Comparison of ENCODE assay signal across 22 cellular contexts in the genomic region with DNA sequence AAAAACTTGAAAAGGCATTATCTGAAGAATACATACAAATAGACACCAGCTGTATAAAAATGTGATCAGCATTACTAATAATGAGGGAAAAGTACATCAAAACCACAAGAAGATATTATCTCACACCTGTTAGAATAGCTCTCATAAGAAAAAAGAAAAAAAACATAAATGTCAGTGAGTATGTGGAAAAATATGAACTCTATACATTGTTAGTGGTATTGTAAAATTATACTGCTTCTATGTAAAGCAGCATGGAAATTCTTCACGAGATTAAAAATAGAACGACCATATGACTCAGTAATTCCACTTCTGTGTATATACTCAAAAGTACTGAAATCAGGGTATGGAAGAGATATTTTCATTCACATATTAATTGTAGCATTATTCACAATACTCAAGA.
DNase-seq lines count a peak whose midpoint lies in the region; ATAC-seq lines count a peak whose summit lies in the region.
"Had no signal": no experiment of that assay in that cellular context is flagged by ENCODE, and none has a peak within 500 bp of the region (broad histone marks: within the 10 kb centered on the region; RNA-seq: fewer than 3 reads in every experiment).

No MANE protein-coding gene starts in this region.

- H3K9me3 Mint-ChIP-seq in activated naive CD8-positive, alpha-beta T cell (ENCODE audit: low read depth) = peaks cover 11% of the 10 kb centered on the region
- peaks cover 8% of the 10 kb centered on the region for H3K9me3 Mint-ChIP-seq in activated naive CD8-positive, alpha-beta T cell treated with anti-CD3 and anti-CD28 coated beads for 36 hours
- H3K9me3 Mint-ChIP-seq in activated naive CD8-positive, alpha-beta T cell treated with anti-CD3 and anti-CD28 coated beads, Interleukin-2, amount 50 U/mL, for 24 hours = peaks cover 10% of the 10 kb centered on the region

- no peak overlapping the region for H3K4me3 Mint-ChIP-seq in activated naive CD8-positive, alpha-beta T cell
- H3K4me3 Mint-ChIP-seq in activated naive CD8-positive, alpha-beta T cell treated with anti-CD3 and anti-CD28 coated beads for 36 hours = no peak overlapping the region
- H3K4me3 Mint-ChIP-seq in activated naive CD8-positive, alpha-beta T cell treated with anti-CD3 and anti-CD28 coated beads, Interleukin-2, amount 50 U/mL, for 24 hours = no peak overlapping the region
- H3K4me3 Mint-ChIP-seq: CD14-positive monocyte; CD4-positive, alpha-beta memory T cell; CD4-positive, CD25-positive, alpha-beta regulatory T cell; CD8-positive, alpha-beta memory T cell had no signal

- H3K36me3 Mint-ChIP-seq in activated naive CD8-positive, alpha-beta T cell = no peaks in the 10 kb centered on the region
- H3K36me3 Mint-ChIP-seq in activated naive CD8-positive, alpha-beta T cell treated with anti-CD3 and anti-CD28 coated beads for 36 hours = no peaks in the 10 kb centered on the region
- no peaks in the 10 kb centered on the region for H3K36me3 Mint-ChIP-seq in activated naive CD8-positive, alpha-beta T cell treated with anti-CD3 and anti-CD28 coated beads, Interleukin-2, amount 50 U/mL, for 24 hours (ENCODE audit: low read depth)
- H3K36me3 Mint-ChIP-seq: CD14-positive monocyte; CD4-positive, alpha-beta memory T cell; CD4-positive, CD25-positive, alpha-beta regulatory T cell; CD8-positive, alpha-beta memory T cell had no signal

- peaks cover 5% of the 10 kb centered on the region for H3K4me1 Mint-ChIP-seq in activated naive CD8-positive, alpha-beta T cell (ENCODE audit: low read depth)
- H3K4me1 Mint-ChIP-seq in activated naive CD8-positive, alpha-beta T cell treated with anti-CD3 and anti-CD28 coated beads for 36 hours = peaks cover 2% of the 10 kb centered on the region
- peaks cover 3% of the 10 kb centered on the region for H3K4me1 Mint-ChIP-seq in activated naive CD8-positive, alpha-beta T cell treated with anti-CD3 and anti-CD28 coated beads, Interleukin-2, amount 50 U/mL, for 24 hours
- H3K4me1 Mint-ChIP-seq: CD14-positive monocyte; CD4-positive, alpha-beta memory T cell had no signal

- peak overlapping the region; percentile 24 for H3K27ac Mint-ChIP-seq in activated naive CD8-positive, alpha-beta T cell
- H3K27ac Mint-ChIP-seq in activated naive CD8-positive, alpha-beta T cell treated with anti-CD3 and anti-CD28 coated beads for 36 hours = no peak overlapping the region
- peak overlapping the region; percentile 47 for H3K27ac Mint-ChIP-seq in activated naive CD8-positive, alpha-beta T cell treated with anti-CD3 and anti-CD28 coated beads, Interleukin-2, amount 50 U/mL, for 24 hours
- H3K27ac Mint-ChIP-seq: CD14-positive monocyte; CD4-positive, alpha-beta memory T cell; CD4-positive, CD25-positive, alpha-beta regulatory T cell; CD8-positive, alpha-beta memory T cell had no signal

- no peaks in the 10 kb centered on the region for H3K27me3 Mint-ChIP-seq in activated naive CD8-positive, alpha-beta T cell
- H3K27me3 Mint-ChIP-seq in activated naive CD8-positive, alpha-beta T cell treated with anti-CD3 and anti-CD28 coated beads for 36 hours = no peaks in the 10 kb centered on the region
- H3K27me3 Mint-ChIP-seq in activated naive CD8-positive, alpha-beta T cell treated with anti-CD3 and anti-CD28 coated beads, Interleukin-2, amount 50 U/mL, for 24 hours = no peaks in the 10 kb centered on the region
- H3K27me3 Mint-ChIP-seq: CD4-positive, alpha-beta memory T cell; CD4-positive, CD25-positive, alpha-beta regulatory T cell; CD8-positive, alpha-beta memory T cell had no signal

- DNase-seq in activated naive CD8-positive, alpha-beta T cell treated with anti-CD3 and anti-CD28 coated beads for 36 hours = no peak
- no peak for DNase-seq in activated naive CD8-positive, alpha-beta T cell treated with anti-CD3 and anti-CD28 coated beads, Interleukin-2, amount 50 U/mL, for 24 hours
- DNase-seq in activated CD4-positive, CD25-positive, alpha-beta regulatory T cell treated with anti-CD3 and anti-CD28 coated beads, Interleukin-2, amount 50 U/mL, for 72 hours = no peak
- no peak for DNase-seq in NCI-H2081 treated with DMSO at 0.1 percent for 48 hours (lab: John Stamatoyannopoulos, UW)
- DNase-seq: 8988T; ACHN; BE2C; C1 segment of cervical spinal cord; CD4-positive, alpha-beta memory T cell; CD4-positive, CD25-positive, alpha-beta regulatory T cell; CD8-positive, alpha-beta memory T cell; COR-L47; DMS 273 treated with DMSO at 0.1 percent for 48 hours; DMS153; DMS53; DMS79; DND-41; EL; GDM1 had no signal

- ATAC-seq in activated naive CD8-positive, alpha-beta T cell treated with anti-CD3 and anti-CD28 coated beads, Interleukin-2, amount 50 U/mL, for 24 hours = no peak
- ATAC-seq: GM12878 had no signal
